Comparison of ENCODE assay signal across 20 cellular contexts in the genomic region with DNA sequence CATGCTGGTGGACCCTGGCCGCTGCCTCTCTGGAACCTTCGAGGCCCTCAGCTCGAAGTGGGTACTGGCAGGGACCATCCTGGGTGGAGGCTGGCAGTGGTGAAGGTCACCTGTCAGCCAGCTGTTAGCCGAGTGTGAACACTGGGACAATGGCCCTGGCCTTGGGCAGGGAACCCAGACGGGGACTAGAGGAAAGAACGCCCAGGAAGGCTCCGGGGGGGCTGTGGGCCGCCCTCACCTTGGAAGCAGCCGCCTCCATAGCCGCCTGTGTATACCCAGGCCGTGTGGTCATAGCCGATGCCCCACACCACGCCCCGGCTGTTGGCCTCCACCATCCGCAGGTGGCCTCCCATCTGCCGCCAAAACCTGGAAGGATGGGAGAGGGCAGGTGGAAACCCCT. TPM values are rescaled to one million over a fixed set of nuclear protein-coding genes. Genes with fewer than 3 reads are reported as not detected.
"Had no signal": no experiment of that assay in that cellular context is flagged by ENCODE, and none has a peak within 500 bp of the region (broad histone marks: within the 10 kb centered on the region; RNA-seq: fewer than 3 reads in every experiment).

No MANE protein-coding gene starts in this region.

- H3K27ac ChIP-seq: heart left ventricle, lower lobe of right lung, right lobe of liver, stomach, thoracic aorta, transverse colon had no signal

- H3K4me3 ChIP-seq: heart left ventricle, lower lobe of right lung, right lobe of liver, stomach, thoracic aorta, transverse colon had no signal

- H3K9me3 ChIP-seq: heart left ventricle, lower lobe of right lung, right lobe of liver, stomach, thoracic aorta, transverse colon had no signal

- H3K9me3 Mint-ChIP-seq: memory B cell, mesothelial cell of epicardium, natural killer cell had no signal

- H3K36me3 ChIP-seq: transverse colon had no signal

- H3K27me3 ChIP-seq: heart left ventricle, right lobe of liver, stomach, transverse colon had no signal

- FAIRE-seq: colon, islet of Langerhans had no signal

- H3K4me1 ChIP-seq: heart left ventricle, lower lobe of right lung, right lobe of liver, transverse colon had no signal

- H3K36me3 Mint-ChIP-seq: natural killer cell had no signal

- H3K4me1 Mint-ChIP-seq: memory B cell, mesothelial cell of epicardium, natural killer cell had no signal

- H3K27ac Mint-ChIP-seq: memory B cell, mesothelial cell of epicardium, natural killer cell had no signal

- H3K27me3 Mint-ChIP-seq: memory B cell had no signal

- DNase-seq: dermis blood vessel endothelial cell; erythroblast; foreskin melanocyte; hippocampal formation; kidney glomerular epithelial cell; lower lobe of right lung; natural killer cell; right lobe of liver; stimulated activated CD4-positive, alpha-beta T cell treated with anti-CD3 and anti-CD28 coated beads, Interleukin-4, amount 100 ng/mL, for 4 hours; stimulated activated naive CD4-positive, alpha-beta T cell; stomach; substantia nigra; transverse colon had no signal

- ATAC-seq: heart left ventricle, lower lobe of right lung, natural killer cell, right lobe of liver had no signal

- H3K4me3 Mint-ChIP-seq: memory B cell, mesothelial cell of epicardium, natural killer cell had no signal

RNA-seq across cellular contexts. Expression of a gene that starts 17.6 kb away (rescaled TPM):
- total RNA-seq: mesothelial cell of epicardium, myocyte, thoracic aorta had no signal
